8 cellular contexts compared by ENCODE assay signal in the genomic region with DNA sequence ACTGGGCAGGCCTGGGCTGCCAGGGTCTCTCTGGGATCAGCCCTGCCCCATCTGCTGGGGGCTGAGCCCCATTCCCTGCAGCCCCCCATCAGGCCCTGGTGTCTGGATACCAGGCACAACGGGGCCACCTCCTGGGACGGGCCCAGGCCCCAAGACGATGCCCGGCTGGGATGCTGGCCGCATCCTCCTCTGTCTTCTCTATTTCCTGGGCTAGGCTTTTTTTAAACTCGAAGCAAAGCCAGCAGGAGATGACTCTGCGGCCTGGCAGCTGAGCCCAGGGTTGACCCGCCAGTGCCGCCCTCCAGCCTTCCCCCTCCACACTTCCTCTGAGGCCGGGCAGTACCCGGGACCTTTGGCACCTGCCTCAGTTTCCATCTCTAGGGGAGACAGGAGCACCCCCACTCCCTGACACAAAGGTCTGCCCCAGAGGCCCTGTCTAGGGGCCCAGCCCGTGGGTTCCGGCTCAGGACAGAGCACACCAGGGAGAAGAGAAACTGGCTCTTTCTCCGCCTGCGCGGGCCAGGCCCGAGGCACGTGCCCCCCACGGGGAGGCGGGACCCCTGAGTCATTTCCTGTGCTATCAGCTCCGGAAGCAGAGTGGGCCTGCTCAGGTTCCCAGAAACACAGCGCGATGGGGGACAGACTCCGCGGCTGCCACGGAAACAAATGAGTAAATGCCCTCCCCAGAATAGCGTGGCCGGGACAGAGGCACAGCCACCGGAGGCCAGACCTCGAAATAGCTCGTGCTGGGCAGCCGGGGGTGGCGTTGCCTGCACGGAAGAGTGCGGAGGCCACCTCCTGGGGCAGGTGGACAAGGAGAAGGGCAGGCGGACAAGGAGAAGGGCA.
DNase-seq lines count a peak whose midpoint lies in the region; ATAC-seq and TF ChIP-seq lines count a peak whose summit lies in the region.

No MANE protein-coding gene starts in this region.

- H3K36me3 Mint-ChIP-seq in progenitor cell of endocrine pancreas (ENCODE audit: insufficient read depth), result peaks cover 5% of the 10 kb centered on the region

- POLR2A ChIA-PET in OCI-LY7 (lab: Charles Lee), result interaction anchor here (0.5 kb wide), 1 partner anchor 1192 kb away, joined by 3 read pairs; no protein-coding TSS in a partner anchor

- no peaks in the 10 kb centered on the region for H3K9me3 Mint-ChIP-seq in progenitor cell of endocrine pancreas (ENCODE audit: low read depth)

- CTCF ChIA-PET in OCI-LY7 (lab: Charles Lee; ENCODE audit: unreplicated experiment), result no interaction called here

- TF ChIP-seq CTCF in Peyer's patch (IDR thresholded peaks at IDR 0.05) (no peak), right atrium auricular region (IDR thresholded peaks at IDR 0.05) (no peak), progenitor cell of endocrine pancreas (IDR thresholded peaks at IDR 0.05; ENCODE audit: unreplicated experiment) (no peak), OCI-LY7 (conservative IDR thresholded peaks at IDR 0.05; ENCODE audit: low read length) (no peak)

- H3K4me3 Mint-ChIP-seq in progenitor cell of endocrine pancreas (ENCODE audit: low read depth), result no peak overlapping the region

- H3K27me3 ChIP-seq in Peyer's patch, result no peaks in the 10 kb centered on the region
- H3K27me3 ChIP-seq in right atrium auricular region, result no peaks in the 10 kb centered on the region

- H3K9me3 ChIP-seq in Peyer's patch (no peaks in the 10 kb centered on the region), right atrium auricular region (no peaks in the 10 kb centered on the region), OCI-LY7 (ENCODE audit: low read length) (no peaks in the 10 kb centered on the region)

- H3K27ac ChIP-seq in Peyer's patch, result peak overlapping the region; percentile 86 to 92 (median 89)
- H3K27ac ChIP-seq in right atrium auricular region, result peak overlapping the region; percentile 82 to 84
- no peak overlapping the region for H3K27ac ChIP-seq in OCI-LY7 (ENCODE audit: low read depth, low read length, poor library complexity, severe bottlenecking)

- BruUV-seq in OCI-LY7 (replicated peaks; lab: Mats Ljungman, UMichigan), result no TSS peak

- peak; percentile 70 for ATAC-seq in HG02852 (IDR thresholded peaks at IDR 0.05; ENCODE audit: unreplicated experiment)

- H3K4me3 ChIP-seq in Peyer's patch (peak overlapping the region; percentile 32 to 41 (median 35)), right atrium auricular region (peak overlapping the region in 1 of 2 donors; percentile 17), OCI-LY7 (ENCODE audit: low read depth, low read length, poor library complexity, severe bottlenecking) (no peak overlapping the region)

- peak; percentile 73 to 94 (median 89) for DNase-seq in Peyer's patch
- peak; percentile 95 for DNase-seq in activated gamma-delta T cell treated with Interleukin-2 at 50 U/mL for 16 hours
- DNase-seq in right atrium auricular region (ENCODE audit: low spot score), result peak; percentile 94
- peak; percentile 92 for DNase-seq in stimulated activated CD4-positive, alpha-beta T cell treated with anti-CD3 and anti-CD28 coated beads, Interleukin-12 subunit alpha, Interleukin-12 subunit beta, amount 100 ng/mL, for 4 hours
- no peak for DNase-seq in progenitor cell of endocrine pancreas (ENCODE audit: low spot score, unreplicated experiment)
- no peak for DNase-seq in OCI-LY7 (ENCODE audit: low spot score)

- no peaks in the 10 kb centered on the region for H3K79me2 ChIP-seq in OCI-LY7 (ENCODE audit: insufficient read depth, low read depth, low read length)

- peak; percentile 74 for TF ChIP-seq POLR2A in GM15510 (IDR thresholded peaks at IDR 0.05; ENCODE audit: borderline replicate concordance, extremely low read depth, insufficient read length)
- peak in 1 of 2 donors; percentile 46 for TF ChIP-seq POLR2A in Peyer's patch (IDR thresholded peaks at IDR 0.05)

- H3K27me3 Mint-ChIP-seq in progenitor cell of endocrine pancreas, result no peaks in the 10 kb centered on the region

- H3K4me1 ChIP-seq in Peyer's patch, result peaks cover 6 to 46% (median 23%) of the 10 kb centered on the region in 4 donors
- peaks cover 0 to 44% of the 10 kb centered on the region in 2 donors for H3K4me1 ChIP-seq in right atrium auricular region
- H3K4me1 ChIP-seq in OCI-LY7 (ENCODE audit: insufficient read depth, low read length, poor library complexity, severe bottlenecking), result no peaks in the 10 kb centered on the region

- H3K4me1 Mint-ChIP-seq in progenitor cell of endocrine pancreas (ENCODE audit: low read depth), result peaks cover 1% of the 10 kb centered on the region

- H3K27ac Mint-ChIP-seq in progenitor cell of endocrine pancreas, result no peak overlapping the region

- no peak overlapping the region for H2AFZ ChIP-seq in OCI-LY7 (ENCODE audit: low read length)

- intact Hi-C loops in OCI-LY7 (cut with micrococcal nuclease; ENCODE audit: unreplicated experiment), result no loop called here

- no peaks in the 10 kb centered on the region for H3K9me2 ChIP-seq in OCI-LY7 (ENCODE audit: insufficient read depth, low read length)

- H4K20me1 ChIP-seq in OCI-LY7 (ENCODE audit: insufficient read depth, low read length), result no peaks in the 10 kb centered on the region

- no peak overlapping the region; the same call in 1 of the 2 replicates for H3K4me2 ChIP-seq in OCI-LY7 (ENCODE audit: low read length)

- H3K36me3 ChIP-seq in Peyer's patch (peaks cover 0 to 7% (median 0%) of the 10 kb centered on the region in 3 donors), right atrium auricular region (no peaks in the 10 kb centered on the region), OCI-LY7 (ENCODE audit: insufficient read depth, low read length) (no peaks in the 10 kb centered on the region)

Comparison
In these comparisons a context has a peak if more than half of its experiments do, and no peak if none do; other contexts are left out.
1. DNase-seq: peak in Peyer's patch (3 of 3), activated gamma-delta T cell treated with Interleukin-2 at 50 U/mL for 16 hours (single experiment), right atrium auricular region (single experiment) and stimulated activated CD4-positive, alpha-beta T cell treated with anti-CD3 and anti-CD28 coated beads, Interleukin-12 subunit alpha, Interleukin-12 subunit beta, amount 100 ng/mL, for 4 hours (single experiment); none in progenitor cell of endocrine pancreas (single experiment) and OCI-LY7 (single experiment).